In genomic region chr5:176847726-176848290, GRCh38 we compare ENCODE assay signal across 18 cellular contexts. TPM values are rescaled to one million over a fixed set of nuclear protein-coding genes. Genes with fewer than 3 reads are reported as not detected.
DNase-seq lines count a peak whose midpoint lies in the region; ATAC-seq lines count a peak whose summit lies in the region.
"Had no signal": no experiment of that assay in that cellular context is flagged by ENCODE, and none has a peak within 500 bp of the region (broad histone marks: within the 10 kb centered on the region; RNA-seq: fewer than 3 reads in every experiment).

No MANE protein-coding gene starts in this region.

- 81% methylated on average over 13 of the region's 13 CpGs for WGBS in right cardiac atrium
- WGBS in neuronal stem cell (ENCODE audit: extremely low coverage in 2 of 2, insufficient read length in 2 of 2, insufficient replicate concordance in 1 of 2), 2 donors, result no CpG with 5 or more reads among the region's 13 CpGs

- peak overlapping the region; percentile 88 for H3K18ac ChIP-seq in neuronal stem cell (ENCODE audit: low read length)

- intact Hi-C loops in right cardiac atrium (cut with DNase I), result no loop called here
- intact Hi-C loops in Right ventricle myocardium inferior (cut with DNase I), result no loop called here

- no peak overlapping the region for H4K8ac ChIP-seq in neuronal stem cell (ENCODE audit: low read depth, low read length)

- DNase-seq in DMS53 (lab: John Stamatoyannopoulos, UW) (peak; percentile 67), DMS53 treated with DMSO at 0.1 percent for 48 hours (lab: John Stamatoyannopoulos, UW; ENCODE audit: unreplicated experiment) (no peak), right cardiac atrium (peak in 2 of 3 donors; percentile 8 to 32), Right ventricle myocardium inferior (ENCODE audit: missing footprints) (no peak), SK-N-DZ (ENCODE audit: low spot score) (peak; percentile 49), neuronal stem cell (ENCODE audit: low spot score) (no peak), HT-29 (ENCODE audit: low spot score) (no peak)
- DNase-seq: 8988T; AML-193; Caco-2; CD8-positive, alpha-beta memory T cell; DND-41; GDM1; HCEC 1CT; HFFc6 had no signal

- no peaks in the 10 kb centered on the region for H3K36me3 ChIP-seq in neuronal stem cell (replicated peaks in 1 of 2; ENCODE audit: control insufficient read depth in 2 of 2, insufficient read depth in 2 of 2, low read length in 2 of 2)
- H3K36me3 ChIP-seq: BLaER1 had no signal

- no peak overlapping the region for H2BK5ac ChIP-seq in neuronal stem cell (ENCODE audit: low read length)

- no peak overlapping the region for H2BK120ac ChIP-seq in neuronal stem cell (ENCODE audit: low read depth, low read length)

- ATAC-seq in right cardiac atrium (no peak), Right ventricle myocardium inferior (no peak), HG03457 (IDR thresholded peaks at IDR 0.05; ENCODE audit: unreplicated experiment) (no peak)

- H2BK15ac ChIP-seq in neuronal stem cell (ENCODE audit: low read length), result peak overlapping the region; percentile 81

- no peak overlapping the region for H3K9ac ChIP-seq in neuronal stem cell (ENCODE audit: low read depth, low read length, poor library complexity)
- H3K9ac ChIP-seq: BLaER1 had no signal

- peaks cover 2% of the 10 kb centered on the region for H3K79me1 ChIP-seq in neuronal stem cell (ENCODE audit: low read depth, low read length)

- no peak overlapping the region for H3K23ac ChIP-seq in neuronal stem cell (ENCODE audit: low read depth, low read length, poor library complexity)

- H3K9me3 ChIP-seq in right cardiac atrium (ENCODE audit: control insufficient read depth, low read length), result no peaks in the 10 kb centered on the region
- H3K9me3 ChIP-seq in neuronal stem cell (replicated peaks in 1 of 2; ENCODE audit: control insufficient read depth in 2 of 2, insufficient read depth in 1 of 2, low read depth in 1 of 2, low read length in 2 of 2), result no peaks in the 10 kb centered on the region
- H3K9me3 ChIP-seq: BLaER1, Caco-2 had no signal

- H3K4me3 ChIP-seq in right cardiac atrium (ENCODE audit: low read length) (no peak overlapping the region), neuronal stem cell (ENCODE audit: low read length in 2 of 2) (no peak overlapping the region)
- H3K4me3 ChIP-seq: BLaER1 had no signal

- H3K4me1 ChIP-seq in right cardiac atrium (ENCODE audit: control insufficient read depth, insufficient read depth, low read length) (no peaks in the 10 kb centered on the region), neuronal stem cell (ENCODE audit: control insufficient read depth in 2 of 2, insufficient read depth in 1 of 2, low read depth in 1 of 2, low read length in 2 of 2) (peaks cover 0 to 19% of the 10 kb centered on the region in 2 donors)
- H3K4me1 ChIP-seq: Caco-2 had no signal

- H3K4ac ChIP-seq in neuronal stem cell (ENCODE audit: low read length), result no peak overlapping the region

- peak overlapping the region; percentile 77 for H2AK5ac ChIP-seq in neuronal stem cell (ENCODE audit: low read depth, low read length)

- no peak overlapping the region for H2AFZ ChIP-seq in neuronal stem cell (ENCODE audit: low read length)

- no peak overlapping the region for H4K91ac ChIP-seq in neuronal stem cell (ENCODE audit: low read depth, low read length, poor library complexity)

- no peak overlapping the region for H3K4me2 ChIP-seq in neuronal stem cell (ENCODE audit: insufficient read depth, low read length, poor library complexity, severe bottlenecking)
- H3K4me2 ChIP-seq: BLaER1 had no signal

- no peak overlapping the region for H3K27ac ChIP-seq in right cardiac atrium (ENCODE audit: low read length)
- H3K27ac ChIP-seq in neuronal stem cell (replicated peaks; ENCODE audit: low read length), result no peak overlapping the region
- H3K27ac ChIP-seq: BLaER1 had no signal

- H3K27me3 ChIP-seq in right cardiac atrium (ENCODE audit: control insufficient read depth, insufficient read depth) (no peaks in the 10 kb centered on the region), neuronal stem cell (ENCODE audit: control insufficient read depth in 3 of 3, insufficient read depth in 3 of 3, low read depth in 1 of 3, low read length in 3 of 3) (peaks cover 0 to 74% (median 0%) of the 10 kb centered on the region in 3 experiments)

- H2BK12ac ChIP-seq in neuronal stem cell (ENCODE audit: low read length), result no peak overlapping the region

- no peak overlapping the region for H3K14ac ChIP-seq in neuronal stem cell (ENCODE audit: low read length)

RNA-seq across cellular contexts. Expression of gene UNC5A, which starts 37.4 kb away (rescaled TPM):
- total RNA-seq in right cardiac atrium (under 1 TPM; 0.17 to 0.85 (median 0.44) TPM), Right ventricle myocardium inferior (0.08 TPM)
- polyA plus RNA-seq in right cardiac atrium, result 0.68 TPM
- polyA plus RNA-seq in SK-N-DZ (2014; cell fraction: cytosol; rRNA removed), result 15.2 and 18.6 TPM in 2 replicates
- polyA plus RNA-seq in SK-N-DZ (2014; cell fraction: nucleus; rRNA removed), result 9.0 and 16.8 TPM in 2 replicates
- 1.3 TPM for polyA plus RNA-seq in neuronal stem cell (2013, experiment 1 of 2)
- polyA plus RNA-seq in neuronal stem cell (2013, experiment 2 of 2), result 1.4 TPM
- 0.28 and 0.60 TPM in 2 replicates for total RNA-seq in HT-29 (2014; rRNA removed; shearing (Covaris generic))
- total RNA-seq: Caco-2; CD8-positive, alpha-beta memory T cell; HFFc6 had no signal
- polyA plus RNA-seq: CD8-positive, alpha-beta memory T cell had no signal

RNA-seq across cellular contexts. Expression of gene HK3, which starts 51.3 kb away (rescaled TPM):
- total RNA-seq in right cardiac atrium (10 to 100 TPM; 10.9 to 15.4 (median 11.7) TPM), Right ventricle myocardium inferior (6.4 TPM)
- 8.3 TPM for polyA plus RNA-seq in right cardiac atrium
- 0.29 TPM in 1 of 2 replicates, not detected in the other for polyA plus RNA-seq in SK-N-DZ (2014; cell fraction: cytosol; rRNA removed)
- polyA plus RNA-seq in SK-N-DZ (2014; cell fraction: nucleus; rRNA removed), result 0.17 and 0.43 TPM in 2 replicates
- polyA plus RNA-seq in neuronal stem cell (2013, experiment 1 of 2), result not detected
- 0.01 TPM for polyA plus RNA-seq in neuronal stem cell (2013, experiment 2 of 2)
- not detected in 2 replicates for total RNA-seq in HT-29 (2014; rRNA removed; shearing (Covaris generic))
- total RNA-seq: H1, HFFc6 had no signal
- polyA plus RNA-seq: CD8-positive, alpha-beta memory T cell; H1 had no signal

Comparison
In these comparisons a context has a peak if more than half of its experiments do, and no peak if none do; other contexts are left out.
1. DNase-seq: peak in DMS53 (single experiment), right cardiac atrium (2 of 3) and SK-N-DZ (single experiment); none in DMS53 treated with DMSO at 0.1 percent for 48 hours (single experiment), Right ventricle myocardium inferior (single experiment), neuronal stem cell (single experiment) and HT-29 (single experiment).